Comparison of ENCODE assay signal across 2 cellular contexts in the genomic region with DNA sequence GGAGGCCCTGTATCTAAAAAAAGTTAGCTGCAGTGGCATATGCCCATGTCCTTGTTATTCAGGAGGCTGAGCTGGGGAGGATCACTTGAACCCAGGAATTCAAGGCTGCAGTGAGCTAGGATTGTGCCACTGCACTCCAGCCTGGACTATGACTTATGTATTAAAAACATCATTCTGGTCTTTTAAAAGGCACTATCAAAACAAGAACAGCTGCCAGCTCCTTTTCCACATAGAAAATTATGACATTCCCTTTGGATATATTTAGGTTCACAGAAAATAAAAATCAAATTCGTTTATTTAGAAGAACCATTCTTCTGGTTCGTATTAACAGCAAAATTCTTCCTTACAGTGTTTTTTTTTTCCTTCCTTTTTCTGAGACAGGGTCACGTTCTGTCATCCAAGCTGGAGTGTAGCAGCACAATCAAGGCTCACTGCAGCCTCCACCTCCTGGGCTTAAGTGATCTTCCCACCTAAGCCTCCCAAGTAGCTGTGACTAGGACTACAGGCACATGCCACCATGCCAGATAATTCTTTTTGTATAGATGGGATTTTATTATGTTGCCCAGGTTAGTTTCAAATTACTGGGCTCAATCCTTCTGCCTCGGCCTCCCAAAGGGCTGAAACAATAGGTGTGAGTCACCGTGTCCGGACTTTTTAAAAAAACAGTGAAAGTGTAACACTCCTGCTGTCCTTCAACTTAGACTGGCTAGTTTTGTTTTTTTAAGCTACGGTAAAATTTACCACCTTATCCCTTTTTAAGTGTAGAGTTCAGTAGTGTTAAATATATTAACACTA.
A peak's percentile ranks its signal among the peaks of the same experiment; 100 is the strongest.
TF ChIP-seq lines count a peak whose summit lies in the region.

No MANE protein-coding gene starts in this region.

TF ChIP-seq in endothelial cell of umbilical vein, 7 proteins besides CTCF, POLR2A, EP300 and RAD21:
- peak; percentile 79 for TF ChIP-seq FOS (IDR thresholded peaks at IDR 0.05; ENCODE audit: borderline replicate concordance, insufficient read depth, low read length)
- peak; percentile 90 for TF ChIP-seq JUN (IDR thresholded peaks at IDR 0.05; ENCODE audit: borderline replicate concordance, insufficient read depth, insufficient read length, low read depth)
- no peak for TF ChIP-seq EZH2 (IDR thresholded peaks at IDR 0.05; ENCODE audit: borderline replicate concordance, low read depth, low read length, severe bottlenecking)

TF ChIP-seq in SK-N-SH treated with all-trans-retinoic acid at 6 μM for 48 hours, 23 proteins besides CTCF, POLR2A, EP300 and RAD21:
- TF ChIP-seq, protein P1, sequence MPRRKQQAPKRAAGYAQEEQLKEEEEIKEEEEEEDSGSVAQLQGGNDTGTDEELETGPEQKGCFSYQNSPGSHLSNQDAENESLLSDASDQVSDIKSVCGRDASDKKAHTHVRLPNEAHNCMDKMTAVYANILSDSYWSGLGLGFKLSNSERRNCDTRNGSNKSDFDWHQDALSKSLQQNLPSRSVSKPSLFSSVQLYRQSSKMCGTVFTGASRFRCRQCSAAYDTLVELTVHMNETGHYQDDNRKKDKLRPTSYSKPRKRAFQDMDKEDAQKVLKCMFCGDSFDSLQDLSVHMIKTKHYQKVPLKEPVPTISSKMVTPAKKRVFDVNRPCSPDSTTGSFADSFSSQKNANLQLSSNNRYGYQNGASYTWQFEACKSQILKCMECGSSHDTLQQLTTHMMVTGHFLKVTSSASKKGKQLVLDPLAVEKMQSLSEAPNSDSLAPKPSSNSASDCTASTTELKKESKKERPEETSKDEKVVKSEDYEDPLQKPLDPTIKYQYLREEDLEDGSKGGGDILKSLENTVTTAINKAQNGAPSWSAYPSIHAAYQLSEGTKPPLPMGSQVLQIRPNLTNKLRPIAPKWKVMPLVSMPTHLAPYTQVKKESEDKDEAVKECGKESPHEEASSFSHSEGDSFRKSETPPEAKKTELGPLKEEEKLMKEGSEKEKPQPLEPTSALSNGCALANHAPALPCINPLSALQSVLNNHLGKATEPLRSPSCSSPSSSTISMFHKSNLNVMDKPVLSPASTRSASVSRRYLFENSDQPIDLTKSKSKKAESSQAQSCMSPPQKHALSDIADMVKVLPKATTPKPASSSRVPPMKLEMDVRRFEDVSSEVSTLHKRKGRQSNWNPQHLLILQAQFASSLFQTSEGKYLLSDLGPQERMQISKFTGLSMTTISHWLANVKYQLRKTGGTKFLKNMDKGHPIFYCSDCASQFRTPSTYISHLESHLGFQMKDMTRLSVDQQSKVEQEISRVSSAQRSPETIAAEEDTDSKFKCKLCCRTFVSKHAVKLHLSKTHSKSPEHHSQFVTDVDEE (CRISPR knock-in tag; IDR thresholded peaks at IDR 0.05), result no peak
- no peak for TF ChIP-seq ZFP30 (CRISPR knock-in tag; IDR thresholded peaks at IDR 0.05)
- no peak for TF ChIP-seq ARNTL (CRISPR knock-in tag; IDR thresholded peaks at IDR 0.05; ENCODE audit: borderline replicate concordance, low read depth)
- TF ChIP-seq ESRRG (CRISPR knock-in tag; IDR thresholded peaks at IDR 0.05), result no peak
- TF ChIP-seq, protein P2, sequence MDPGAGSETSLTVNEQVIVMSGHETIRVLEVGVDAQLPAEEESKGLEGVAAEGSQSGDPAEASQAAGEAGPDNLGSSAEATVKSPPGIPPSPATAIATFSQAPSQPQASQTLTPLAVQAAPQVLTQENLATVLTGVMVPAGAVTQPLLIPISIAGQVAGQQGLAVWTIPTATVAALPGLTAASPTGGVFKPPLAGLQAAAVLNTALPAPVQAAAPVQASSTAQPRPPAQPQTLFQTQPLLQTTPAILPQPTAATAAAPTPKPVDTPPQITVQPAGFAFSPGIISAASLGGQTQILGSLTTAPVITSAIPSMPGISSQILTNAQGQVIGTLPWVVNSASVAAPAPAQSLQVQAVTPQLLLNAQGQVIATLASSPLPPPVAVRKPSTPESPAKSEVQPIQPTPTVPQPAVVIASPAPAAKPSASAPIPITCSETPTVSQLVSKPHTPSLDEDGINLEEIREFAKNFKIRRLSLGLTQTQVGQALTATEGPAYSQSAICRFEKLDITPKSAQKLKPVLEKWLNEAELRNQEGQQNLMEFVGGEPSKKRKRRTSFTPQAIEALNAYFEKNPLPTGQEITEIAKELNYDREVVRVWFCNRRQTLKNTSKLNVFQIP (CRISPR knock-in tag; IDR thresholded peaks at IDR 0.05; ENCODE audit: borderline replicate concordance, low read depth), result no peak
- TF ChIP-seq CSDC2 (CRISPR knock-in tag; IDR thresholded peaks at IDR 0.05), result no peak
- TF ChIP-seq BACH2 (CRISPR knock-in tag; IDR thresholded peaks at IDR 0.05; ENCODE audit: borderline replicate concordance), result no peak
